ENCODE assay signal across 8 cellular contexts in the genomic region with DNA sequence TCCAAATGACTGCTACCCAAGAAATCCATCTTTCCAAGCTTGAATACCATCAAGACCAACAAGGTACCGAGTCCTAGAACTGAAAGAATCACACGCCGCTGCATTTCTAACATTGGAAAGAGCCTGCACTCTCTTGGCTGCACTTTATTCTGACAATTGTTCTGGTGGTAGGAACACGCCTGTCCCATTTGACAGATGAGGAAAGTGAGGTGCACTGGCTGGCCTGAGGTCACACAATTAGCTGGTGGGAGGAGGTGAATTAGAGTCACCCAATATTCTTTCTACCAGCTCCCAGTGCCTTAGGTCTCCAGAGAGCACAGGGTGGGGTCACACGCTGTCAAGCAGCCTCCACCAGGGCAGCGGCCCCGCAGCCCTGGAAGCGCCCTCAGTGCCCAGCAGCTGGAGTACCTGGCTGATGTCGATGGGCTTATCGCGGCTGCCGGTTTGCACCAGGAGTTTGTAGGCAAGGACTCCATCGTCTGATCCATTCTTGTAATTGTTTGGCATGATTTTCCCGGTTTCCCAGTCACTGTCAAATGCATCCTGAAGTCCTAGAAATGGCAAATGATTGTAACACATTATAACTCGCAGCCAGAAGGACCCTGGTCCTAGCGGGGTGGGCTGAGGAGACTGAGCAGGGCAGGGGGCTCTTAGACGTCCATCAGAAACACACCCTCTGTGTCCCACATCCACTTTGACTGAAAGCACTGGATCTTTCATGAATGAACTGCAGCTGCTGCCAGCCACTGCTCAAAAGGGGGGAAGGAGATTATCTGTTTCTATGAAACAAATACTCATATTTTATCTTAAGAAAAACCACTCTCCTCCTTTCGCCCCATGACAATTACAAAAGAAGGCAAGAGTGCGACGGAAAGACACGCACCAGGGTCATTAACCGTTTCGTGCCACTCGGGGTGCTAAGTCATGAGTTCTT. TPM values are rescaled to one million over a fixed set of nuclear protein-coding genes. Genes with fewer than 3 reads are reported as not detected.
A peak's percentile ranks its signal among the peaks of the same experiment; 100 is the strongest.
DNase-seq lines count a peak whose midpoint lies in the region; ATAC-seq, FAIRE-seq and TF ChIP-seq lines count a peak whose summit lies in the region.

No MANE protein-coding gene starts in this region.

- intact Hi-C loops in CD4-positive, alpha-beta T cell (cut with DNase I, micrococcal nuclease), result loop anchor here in 1 of 2 experiments (1.0 to 2.0 kb wide), 3 partner anchors 33 to 263 kb away; no protein-coding TSS in a partner anchor
- intact Hi-C loops in natural killer cell (cut with micrococcal nuclease) (loop anchor here (1.0 to 5.0 kb wide), 2 partner anchors 46 to 263 kb away; no protein-coding TSS in a partner anchor), ovary (cut with DNase I) (no loop called here)

- 59 to 66% (median 62%) methylated on average over 24 of the region's 24 CpGs for WGBS in ovary, 3 donors

- no peak overlapping the region for H3K4me3 ChIP-seq in ovary

- H3K27ac ChIP-seq in CD4-positive, alpha-beta T cell (ENCODE audit: low read depth, low read length), result no peak overlapping the region
- H3K27ac ChIP-seq in ovary, result peak overlapping the region in 1 of 2 donors; percentile 41

- H3K9me3 Mint-ChIP-seq in CD4-positive, alpha-beta T cell, result no peaks in the 10 kb centered on the region
- H3K9me3 Mint-ChIP-seq in brain, result peaks cover 0 to 13% (median 0%) of the 10 kb centered on the region in 5 experiments
- H3K9me3 Mint-ChIP-seq in natural killer cell, result no peaks in the 10 kb centered on the region

- H3K4me3 Mint-ChIP-seq in CD4-positive, alpha-beta T cell, result peak overlapping the region; percentile 89
- H3K4me3 Mint-ChIP-seq in brain (peak overlapping the region; percentile 64 to 78 (median 76)), natural killer cell (peak overlapping the region; percentile 96)

- no peak for TF ChIP-seq CTCF in CD4-positive, alpha-beta T cell (IDR thresholded peaks at IDR 0.05)
- no peak for TF ChIP-seq CTCF in brain (conservative IDR thresholded peaks at IDR 0.05)
- TF ChIP-seq CTCF in natural killer cell (IDR thresholded peaks at IDR 0.05), result no peak
- no peak for TF ChIP-seq CTCF in ovary (IDR thresholded peaks at IDR 0.05)
- no peak for TF ChIP-seq CTCF in D721Med (IDR thresholded peaks at IDR 0.05; ENCODE audit: insufficient read depth, missing control alignments)

- no peaks in the 10 kb centered on the region for H3K27me3 ChIP-seq in CD4-positive, alpha-beta T cell (ENCODE audit: control insufficient read depth, insufficient read depth, low read length)
- no peaks in the 10 kb centered on the region for H3K27me3 ChIP-seq in ovary

- no peaks in the 10 kb centered on the region for H3K36me3 ChIP-seq in ovary

- no peaks in the 10 kb centered on the region for H3K9me3 ChIP-seq in CD4-positive, alpha-beta T cell (ENCODE audit: control insufficient read depth, low read length)
- H3K9me3 ChIP-seq in ovary, result no peaks in the 10 kb centered on the region

- peak overlapping the region; percentile 57 for H3K27ac Mint-ChIP-seq in CD4-positive, alpha-beta T cell
- H3K27ac Mint-ChIP-seq in brain, result peak overlapping the region; percentile 58 to 97 (median 77)
- peak overlapping the region; percentile 84 to 87 for H3K27ac Mint-ChIP-seq in natural killer cell

- POLR2A ChIA-PET in CD4-positive, alpha-beta T cell (lab: Charles Lee), result interaction anchor here (0.9 to 3.9 kb wide), 10 partner anchors 12 to 414 kb away, joined by 3 to 29 read pairs (median 6); a partner anchor contains a TSS

- TF ChIP-seq POLR2A in ovary (IDR thresholded peaks at IDR 0.05), result no peak

- CTCF ChIA-PET in CD4-positive, alpha-beta T cell (lab: Charles Lee), result interaction anchor here (0.8 kb wide), 1 partner anchor 10 kb away, joined by 3 read pairs; no protein-coding TSS in a partner anchor

- FAIRE-seq in D721Med (lab: Jason Lieb, UNC), result no peak

- no peak for ATAC-seq in CD4-positive, alpha-beta T cell (ENCODE audit: poor library complexity)
- peak; percentile 2 for ATAC-seq in HG03175 (IDR thresholded peaks at IDR 0.05; ENCODE audit: unreplicated experiment)
- ATAC-seq in natural killer cell, result no peak
- ATAC-seq in HG03354 (IDR thresholded peaks at IDR 0.05; ENCODE audit: poor library complexity, severe bottlenecking, unreplicated experiment), result no peak

- peaks cover 78% of the 10 kb centered on the region for H3K36me3 Mint-ChIP-seq in CD4-positive, alpha-beta T cell (ENCODE audit: low read depth)
- peaks cover 73% of the 10 kb centered on the region for H3K36me3 Mint-ChIP-seq in brain
- peaks cover 36% of the 10 kb centered on the region for H3K36me3 Mint-ChIP-seq in natural killer cell

- DNase-seq in CD4-positive, alpha-beta T cell, result no peak
- DNase-seq in natural killer cell (no peak), ovary (no peak), D721Med (ENCODE audit: insufficient read length, low spot score) (no peak), LoVo (ENCODE audit: low spot score) (no peak)

- no peak for TF ChIP-seq EP300 in ovary (IDR thresholded peaks at IDR 0.05)

- peaks cover 9% of the 10 kb centered on the region for H3K4me1 ChIP-seq in ovary (ENCODE audit: insufficient read depth)

- H3K27me3 Mint-ChIP-seq in CD4-positive, alpha-beta T cell, result no peaks in the 10 kb centered on the region
- H3K27me3 Mint-ChIP-seq in brain (no peaks in the 10 kb centered on the region), natural killer cell (ENCODE audit: low read depth in 2 of 2) (no peaks in the 10 kb centered on the region)

- H3K4me1 Mint-ChIP-seq in CD4-positive, alpha-beta T cell (ENCODE audit: low read depth), result peaks cover 47% of the 10 kb centered on the region
- H3K4me1 Mint-ChIP-seq in brain (peaks cover 89% of the 10 kb centered on the region), natural killer cell (peaks cover 52 to 68% of the 10 kb centered on the region in 2 donors)

RNA-seq across cellular contexts. Expression of a gene that starts 55.1 kb away (rescaled TPM):
- total RNA-seq in CD4-positive, alpha-beta T cell, result 10 to 100 TPM; 15.8 to 17.0 TPM
- polyA plus RNA-seq in brain (ENCODE audit: insufficient read depth, low read depth, low replicate concordance), result 13.5 TPM
- 100 to 1,000 TPM in 1 of 3 donors, 10 to 100 TPM in 2; 60.9 to 127 (median 82.1) TPM for total RNA-seq in natural killer cell
- total RNA-seq in ovary, result 10 to 100 TPM in 5 of 7 donors, 1 to 10 TPM in 2; 6.4 to 24.3 (median 12.2) TPM
- polyA plus RNA-seq in ovary, result 10 to 100 TPM; 13.6 to 17.5 TPM
